ENCODE assay signal across 8 cellular contexts in the genomic region with DNA sequence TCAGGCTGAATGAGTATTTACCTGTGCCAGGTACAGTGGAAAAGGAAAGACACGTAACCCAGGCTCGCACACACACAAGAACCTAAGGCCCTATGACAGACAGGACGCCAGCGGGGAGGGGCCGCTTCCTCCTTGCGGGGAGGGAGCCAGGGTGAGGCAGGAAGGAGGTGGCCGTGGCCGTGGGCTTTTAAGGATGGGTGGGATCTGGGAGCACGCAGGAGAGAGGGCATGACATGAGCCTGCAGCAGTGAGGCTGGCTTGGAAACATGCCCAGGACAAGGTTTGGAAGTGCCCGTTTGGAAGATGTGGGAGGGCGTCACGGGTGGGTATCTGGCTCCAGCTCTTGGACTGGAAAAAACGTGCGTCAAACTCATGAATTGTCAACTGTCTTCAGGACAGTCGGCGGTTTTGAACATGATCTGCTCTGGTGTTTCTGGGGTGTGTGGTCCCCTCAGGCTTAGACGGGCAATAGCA. TPM values are rescaled to one million over a fixed set of nuclear protein-coding genes. Genes with fewer than 3 reads are reported as not detected.
A peak's percentile ranks its signal among the peaks of the same experiment; 100 is the strongest.
DNase-seq lines count a peak whose midpoint lies in the region; ATAC-seq and TF ChIP-seq lines count a peak whose summit lies in the region.

No MANE protein-coding gene starts in this region.

- POLR2A ChIA-PET in T-cell (lab: Charles Lee), result interaction anchor here in 1 of 2 donors (0.5 kb wide), 1 partner anchor 43 kb away, joined by 4 read pairs; no protein-coding TSS in a partner anchor
- POLR2A ChIA-PET in activated naive CD8-positive, alpha-beta T cell treated with anti-CD3 and anti-CD28 coated beads, Interleukin-2, amount 10 ng/mL, durations not matched to agents 7 days and 5 days (lab: Charles Lee), result interaction anchor here (0.7 to 2.8 kb wide), 4 partner anchors 10 to 77 kb away, joined by 3 to 15 read pairs (median 5); a partner anchor contains a TSS

- CTCF ChIA-PET in T-cell (lab: Charles Lee), result interaction anchor here in 1 of 2 donors (0.5 to 1.0 kb wide), 5 partner anchors 22 to 898 kb away, joined by 3 to 5 read pairs (median 4); a partner anchor contains a TSS

- H3K36me3 ChIP-seq in transverse colon, result no peaks in the 10 kb centered on the region

- H3K9me3 ChIP-seq in transverse colon, result no peaks in the 10 kb centered on the region

- no peaks in the 10 kb centered on the region for H3K27me3 Mint-ChIP-seq in T-cell
- H3K27me3 Mint-ChIP-seq in activated naive CD8-positive, alpha-beta T cell treated with anti-CD3 and anti-CD28 coated beads, Interleukin-2, amount 10 ng/mL, durations not matched to agents 7 days and 5 days, result no peaks in the 10 kb centered on the region
- no peaks in the 10 kb centered on the region for H3K27me3 Mint-ChIP-seq in mesothelial cell of epicardium (ENCODE audit: low read depth)

- TF ChIP-seq EP300 in transverse colon (IDR thresholded peaks at IDR 0.05; ENCODE audit: low read depth), result no peak

- H3K4me1 Mint-ChIP-seq in T-cell (peaks cover 49 to 68% (median 57%) of the 10 kb centered on the region in 3 donors), mesothelial cell of epicardium (peaks cover 42% of the 10 kb centered on the region)
- H3K4me1 Mint-ChIP-seq in activated naive CD8-positive, alpha-beta T cell treated with anti-CD3 and anti-CD28 coated beads, Interleukin-2, amount 10 ng/mL, durations not matched to agents 7 days and 5 days, result peaks cover 48% of the 10 kb centered on the region

- peak overlapping the region; percentile 94 to 96 for H3K27ac Mint-ChIP-seq in T-cell
- peak overlapping the region; percentile 92 for H3K27ac Mint-ChIP-seq in activated naive CD8-positive, alpha-beta T cell treated with anti-CD3 and anti-CD28 coated beads, Interleukin-2, amount 10 ng/mL, durations not matched to agents 7 days and 5 days
- H3K27ac Mint-ChIP-seq in mesothelial cell of epicardium, result peak overlapping the region; percentile 60

- H3K4me3 Mint-ChIP-seq in T-cell (peak overlapping the region; percentile 74 to 83 (median 77)), mesothelial cell of epicardium (no peak overlapping the region)
- H3K4me3 Mint-ChIP-seq in activated naive CD8-positive, alpha-beta T cell treated with anti-CD3 and anti-CD28 coated beads, Interleukin-2, amount 10 ng/mL, durations not matched to agents 7 days and 5 days, result peak overlapping the region; percentile 82

- no peak overlapping the region for H3K4me3 ChIP-seq in transverse colon

- TF ChIP-seq POLR2A in transverse colon (IDR thresholded peaks at IDR 0.05), result no peak

- no peaks in the 10 kb centered on the region for H3K27me3 ChIP-seq in transverse colon

- peak; percentile 88 to 95 (median 91) for ATAC-seq in T-cell (replicated peaks in 1 of 4)
- ATAC-seq in activated naive CD8-positive, alpha-beta T cell treated with anti-CD3 and anti-CD28 coated beads, Interleukin-2, amount 10 ng/mL, durations not matched to agents 7 days and 5 days (ENCODE audit: low read depth), result peak; percentile 84
- no peak for ATAC-seq in HG03342 (IDR thresholded peaks at IDR 0.05; ENCODE audit: unreplicated experiment)
- ATAC-seq in HG03520 (IDR thresholded peaks at IDR 0.05; ENCODE audit: unreplicated experiment), result no peak
- no peak for ATAC-seq in HG02840 (IDR thresholded peaks at IDR 0.05; ENCODE audit: low FRiP score, unreplicated experiment)

- peak overlapping the region; percentile 18 to 46 (median 25) for H3K27ac ChIP-seq in transverse colon

- in situ Hi-C loops in transverse colon (cut with MboI; ENCODE audit: low pct_ligation_motif_present in 1 of 4, low pct_unique_long_range_greater_than_20kb in 1 of 4, low sequenced_read_pairs in 3 of 4), result no loop called here

- 35% methylated on average over 17 of the region's 17 CpGs; no CpG with 5 or more reads in 1 of the 2 donors for WGBS in transverse colon (ENCODE audit: low coverage in 1 of 2), 2 donors

- H3K36me3 Mint-ChIP-seq in T-cell (peaks cover 3% of the 10 kb centered on the region), mesothelial cell of epicardium (no peaks in the 10 kb centered on the region)
- H3K36me3 Mint-ChIP-seq in activated naive CD8-positive, alpha-beta T cell treated with anti-CD3 and anti-CD28 coated beads, Interleukin-2, amount 10 ng/mL, durations not matched to agents 7 days and 5 days, result peaks cover 6% of the 10 kb centered on the region

- peak; percentile 45 to 74 (median 58) for DNase-seq in T-cell
- DNase-seq in activated naive CD8-positive, alpha-beta T cell treated with anti-CD3 and anti-CD28 coated beads, Interleukin-2, amount 10 ng/mL, durations not matched to agents 7 days and 5 days, result peak; percentile 72
- no peak for DNase-seq in mesothelial cell of epicardium (ENCODE audit: low spot score in 2 of 2, unreplicated experiment in 2 of 2)
- DNase-seq in transverse colon, result no peak
- no peak for DNase-seq in SKM-1 (lab: John Stamatoyannopoulos, UW; ENCODE audit: unreplicated experiment)

- intact Hi-C loops in transverse colon (cut with DNase I; ENCODE audit: low total_unique reads), result no loop called here

- H3K9me3 Mint-ChIP-seq in T-cell (no peaks in the 10 kb centered on the region), mesothelial cell of epicardium (no peaks in the 10 kb centered on the region)
- no peaks in the 10 kb centered on the region for H3K9me3 Mint-ChIP-seq in activated naive CD8-positive, alpha-beta T cell treated with anti-CD3 and anti-CD28 coated beads, Interleukin-2, amount 10 ng/mL, durations not matched to agents 7 days and 5 days

- TF ChIP-seq CTCF in mesothelial cell of epicardium (IDR thresholded peaks at IDR 0.05; ENCODE audit: unreplicated experiment), result no peak
- no peak for TF ChIP-seq CTCF in transverse colon (IDR thresholded peaks at IDR 0.05)

- H3K4me1 ChIP-seq in transverse colon, result peaks cover 26 to 50% (median 32%) of the 10 kb centered on the region in 4 donors

RNA-seq across cellular contexts. Expression of a gene that starts 20.1 kb away (rescaled TPM):
- total RNA-seq in T-cell, result 10 to 100 TPM; 38.8 to 51.5 (median 45.7) TPM
- 10 to 100 TPM; 54.6 to 56.8 TPM for total RNA-seq in activated naive CD8-positive, alpha-beta T cell treated with anti-CD3 and anti-CD28 coated beads, Interleukin-2, amount 10 ng/mL, durations not matched to agents 7 days and 5 days
- 89.9 to 91.7 TPM (median 90.1 TPM) in 3 replicates for total RNA-seq in mesothelial cell of epicardium
- 10 to 100 TPM; 16.5 to 63.2 (median 34.2) TPM for total RNA-seq in transverse colon

RNA-seq across cellular contexts. Expression of a gene that starts 22.1 kb away (rescaled TPM):
- total RNA-seq in T-cell (10 to 100 TPM; 14.4 to 27.3 (median 16.5) TPM), mesothelial cell of epicardium (30.9 to 35.1 TPM (median 33.1 TPM) in 3 replicates), transverse colon (10 to 100 TPM in 2 of 4 donors, 1 to 10 TPM in 2; 8.5 to 28.9 (median 11.1) TPM)
- 10 to 100 TPM; 77.0 to 79.1 TPM for total RNA-seq in activated naive CD8-positive, alpha-beta T cell treated with anti-CD3 and anti-CD28 coated beads, Interleukin-2, amount 10 ng/mL, durations not matched to agents 7 days and 5 days

RNA-seq across cellular contexts. Expression of a gene that starts 36.9 kb away (rescaled TPM):
- total RNA-seq in T-cell (10 to 100 TPM; 10.7 to 27.3 (median 22.6) TPM), mesothelial cell of epicardium (34.6 to 42.4 TPM (median 42.2 TPM) in 3 replicates), transverse colon (10 to 100 TPM; 16.5 to 96.5 (median 33.7) TPM)
- 10 to 100 TPM; 23.7 to 26.2 TPM for total RNA-seq in activated naive CD8-positive, alpha-beta T cell treated with anti-CD3 and anti-CD28 coated beads, Interleukin-2, amount 10 ng/mL, durations not matched to agents 7 days and 5 days

RNA-seq across cellular contexts. Expression of a gene that starts 41.7 kb away (rescaled TPM):
- total RNA-seq in T-cell, result 1 to 10 TPM; 2.3 to 3.7 (median 2.9) TPM
- 1 to 10 TPM; 8.4 to 8.8 TPM for total RNA-seq in activated naive CD8-positive, alpha-beta T cell treated with anti-CD3 and anti-CD28 coated beads, Interleukin-2, amount 10 ng/mL, durations not matched to agents 7 days and 5 days
- 74.0 to 79.4 TPM (median 75.3 TPM) in 3 replicates for total RNA-seq in mesothelial cell of epicardium
- 100 to 1,000 TPM; 146 to 680 (median 245) TPM for total RNA-seq in transverse colon

Comparison
In these comparisons a context has a peak if more than half of its experiments do, and no peak if none do; other contexts are left out.
1. ATAC-seq: peak in T-cell (4 of 4) and activated naive CD8-positive, alpha-beta T cell treated with anti-CD3 and anti-CD28 coated beads, Interleukin-2, amount 10 ng/mL, durations not matched to agents 7 days and 5 days (single experiment); none in HG03342 (single experiment), HG03520 (single experiment) and HG02840 (single experiment).
2. DNase-seq: peak in T-cell (34 of 34) and activated naive CD8-positive, alpha-beta T cell treated with anti-CD3 and anti-CD28 coated beads, Interleukin-2, amount 10 ng/mL, durations not matched to agents 7 days and 5 days (single experiment); none in mesothelial cell of epicardium (0 of 2), transverse colon (single experiment) and SKM-1 (single experiment).
3. Peak in every context shown above with its lines, with median percentiles within 50 percentile points of each other: H3K27ac Mint-ChIP-seq.